1 cellular context compared by ENCODE assay signal in genomic region chr12:128586630-128587029, GRCh38.
TF ChIP-seq lines count a peak whose summit lies in the region.

No MANE protein-coding gene starts in this region.

TF ChIP-seq in H1, 55 proteins besides CTCF, POLR2A, EP300 and RAD21 (continued from another document):
- no peak for TF ChIP-seq GTF2F1 (IDR thresholded peaks at IDR 0.05; ENCODE audit: borderline replicate concordance, low read depth, low read length)
TF ChIP-seq in H1: peak in this region for 0.
